ENCODE assay signal across 8 cellular contexts in the genomic region with DNA sequence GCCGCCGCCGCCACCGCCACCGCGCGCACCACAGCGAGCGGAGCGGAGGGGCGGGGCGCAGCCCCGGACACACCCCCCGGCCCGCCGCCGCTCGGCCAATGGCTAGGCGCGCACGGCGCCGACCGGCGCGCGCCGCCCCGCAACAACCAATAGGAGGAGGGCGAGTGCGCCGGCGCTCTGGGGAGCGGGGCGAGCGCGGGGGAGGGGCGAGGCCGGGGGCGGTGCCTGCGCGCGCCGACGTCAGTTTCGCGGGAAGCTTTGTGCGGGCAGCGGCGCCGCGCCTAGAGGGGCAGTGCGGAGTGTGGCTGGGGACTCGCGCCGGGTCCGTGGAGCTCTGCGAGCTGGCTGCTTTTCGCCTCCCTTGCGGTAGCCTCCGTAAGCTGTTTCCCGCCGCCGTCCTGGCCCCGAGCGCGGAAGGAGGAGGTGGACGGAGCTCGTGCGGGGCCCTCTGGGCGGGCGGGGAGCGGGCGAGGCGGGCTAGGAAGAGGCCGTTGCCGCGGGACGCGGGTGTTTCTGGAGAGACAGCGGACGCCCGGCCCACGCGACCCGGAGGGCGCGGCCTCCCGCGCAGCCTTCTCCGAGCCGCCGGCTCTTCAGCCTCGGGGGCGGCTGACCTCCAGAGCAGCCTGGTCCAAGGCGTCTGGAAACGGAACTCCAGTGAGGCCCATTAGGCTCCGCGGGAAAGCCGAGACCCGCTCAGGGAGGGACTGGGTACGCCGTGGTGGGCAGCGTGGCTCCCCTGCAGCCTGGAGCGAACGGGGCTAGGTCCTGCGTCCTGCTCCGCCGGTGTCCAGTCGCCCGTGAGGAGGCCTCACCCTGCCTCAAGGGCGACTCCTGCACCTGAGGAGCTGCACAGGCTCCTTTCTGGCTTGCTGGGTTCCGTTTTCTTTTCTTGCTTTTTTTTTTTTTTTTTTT. TPM values are rescaled to one million over a fixed set of nuclear protein-coding genes. Genes with fewer than 3 reads are reported as not detected.
DNase-seq lines count a peak whose midpoint lies in the region; ATAC-seq and TF ChIP-seq lines count a peak whose summit lies in the region.

TSS of gene ZMYND19 (minus strand) at position 44 of the 915 bp plus-strand sequence. CDS start 249 bp downstream, outside the sequence.

- H3K4me3 ChIP-seq in lung: peak within 1 kb of the TSS; percentile 69

- ATAC-seq in GM19397 (IDR thresholded peaks at IDR 0.05; ENCODE audit: unreplicated experiment) (peak; percentile 83), HG03558 (IDR thresholded peaks at IDR 0.05; ENCODE audit: extremely low read depth, unreplicated experiment) (peak; percentile 45), lung (ENCODE audit: insufficient read depth, low FRiP score) (peak; percentile 99)

- DNase-seq in NCI-H774 (lab: John Stamatoyannopoulos, UW): peak; percentile 95
- DNase-seq in activated CD4-positive, alpha-beta T cell treated with anti-CD3 and anti-CD28 coated beads, Interleukin-2, amount 50 U/mL, for 48 hours: peak; percentile 88
- DNase-seq in ecto neural progenitor cell (ENCODE audit: low spot score): peak; percentile 94
- DNase-seq in lung (ENCODE audit: low spot score): peak; percentile 83
- DNase-seq in stimulated activated CD4-positive, alpha-beta T cell treated with anti-CD3 and anti-CD28 coated beads, TNF-alpha, amount 100 ng/mL, for 24 hours (ENCODE audit: low read depth in 3 of 3): peak; percentile 78 to 87 (median 84)

- H3K27ac ChIP-seq in C4-2B: peak within 1 kb of the TSS; percentile 88
- H3K27ac ChIP-seq in lung (ENCODE audit: low read depth in 1 of 2, low read length in 1 of 2): peak within 1 kb of the TSS; percentile 43 to 61

- H3K4me1 ChIP-seq in lung (ENCODE audit: control insufficient read depth in 2 of 2, insufficient read depth in 2 of 2, low read length in 2 of 2): peaks cover 0 to 8% of the 10 kb centered on the region in 2 donors

- 0 to 1% methylated on average over 55 to 113 of the region's 113 CpGs for WGBS in lung, 2 donors

- peaks cover 0 to 18% of the 10 kb centered on the region in 2 donors for H3K36me3 ChIP-seq in lung (ENCODE audit: control insufficient read depth in 2 of 2, insufficient read depth in 2 of 2, low read length in 2 of 2)

- TF ChIP-seq CTCF in C4-2B (conservative IDR thresholded peaks at IDR 0.05) (no peak), lung (IDR thresholded peaks at IDR 0.05; ENCODE audit: control extremely low read depth, extremely low read depth) (no peak)

- no peaks in the 10 kb centered on the region for H3K27me3 ChIP-seq in lung (ENCODE audit: control insufficient read depth, insufficient read depth)

- no peaks in the 10 kb centered on the region for H3K9me3 ChIP-seq in lung (ENCODE audit: control insufficient read depth in 2 of 2, insufficient read depth in 1 of 2, low read length in 1 of 2)

RNA-seq across cellular contexts. Expression of gene ZMYND19, which starts in this region (rescaled TPM):
- 10 to 100 TPM; 11.4 to 25.5 TPM for total RNA-seq in lung
- polyA plus RNA-seq in lung: 10 to 100 TPM; 15.4 to 29.1 TPM

Comparison
In these comparisons a context has a peak if more than half of its experiments do, and no peak if none do; other contexts are left out.
1. Peak in every context shown above with its lines: DNase-seq, ATAC-seq, H3K4me3 ChIP-seq and H3K27ac ChIP-seq.
2. ATAC-seq: peak in every context shown above with its lines; median percentile 99 in lung; 83 in GM19397; 45 in HG03558.